ENCODE assay signal across 20 cellular contexts in genomic region chr11:2684581-2684980, GRCh38. TPM values are rescaled to one million over a fixed set of nuclear protein-coding genes. Genes with fewer than 3 reads are reported as not detected.
A peak's percentile ranks its signal among the peaks of the same experiment; 100 is the strongest.
DNase-seq lines count a peak whose midpoint lies in the region; ATAC-seq and TF ChIP-seq lines count a peak whose summit lies in the region.
"Had no signal": no experiment of that assay in that cellular context is flagged by ENCODE, and none has a peak within 500 bp of the region (broad histone marks: within the 10 kb centered on the region; RNA-seq: fewer than 3 reads in every experiment).

No MANE protein-coding gene starts in this region.

- peaks cover 8% of the 10 kb centered on the region for H3K36me3 ChIP-seq in left ventricle myocardium inferior
- H3K36me3 ChIP-seq in naive thymus-derived CD4-positive, alpha-beta T cell (ENCODE audit: control insufficient read depth in 2 of 3, insufficient read depth in 3 of 3, low read length in 3 of 3): peaks cover 0 to 12% (median 0%) of the 10 kb centered on the region in 3 experiments

- peak; percentile 0 for DNase-seq in left cardiac atrium
- DNase-seq in left ventricle myocardium inferior: no peak
- DNase-seq in coronary artery (ENCODE audit: low spot score): peak; percentile 36
- DNase-seq in T-cell: no peak
- DNase-seq in naive thymus-derived CD4-positive, alpha-beta T cell: no peak
- DNase-seq in NK-92 treated with Interleukin-12 subunit alpha and Interleukin-12 subunit beta, amount 100 ng/mL, for 24 hours (lab: John Stamatoyannopoulos, UW): no peak
- DNase-seq: Calu3; CD4-positive, alpha-beta memory T cell; DMS53; EL; GOT3; NCI-H1105; NCI-H1694; NCI-H510A treated with DMSO at 0.1 percent for 48 hours; NCI-H774; RPMI8226 had no signal

- H3K4me3 ChIP-seq in left ventricle myocardium inferior (no peak overlapping the region), coronary artery (no peak overlapping the region)
- H3K4me3 ChIP-seq in naive thymus-derived CD4-positive, alpha-beta T cell (ENCODE audit: low read length): no peak overlapping the region
- H3K4me3 ChIP-seq: A549, K562 had no signal

- no peaks in the 10 kb centered on the region for H3K9me3 ChIP-seq in left ventricle myocardium inferior (replicated peaks)
- H3K9me3 ChIP-seq in naive thymus-derived CD4-positive, alpha-beta T cell (ENCODE audit: control insufficient read depth in 2 of 3, low read length in 3 of 3): no peaks in the 10 kb centered on the region
- H3K9me3 ChIP-seq: A549 had no signal

- peaks cover 58% of the 10 kb centered on the region for H3K4me1 Mint-ChIP-seq in nephron
- peaks cover 0 to 3% (median 2%) of the 10 kb centered on the region in 3 donors for H3K4me1 Mint-ChIP-seq in T-cell
- peaks cover 0 to 9% (median 0%) of the 10 kb centered on the region in 7 donors for H3K4me1 Mint-ChIP-seq in naive thymus-derived CD4-positive, alpha-beta T cell

- no peaks in the 10 kb centered on the region for H3K27me3 ChIP-seq in left ventricle myocardium inferior (ENCODE audit: low read depth)
- H3K27me3 ChIP-seq in naive thymus-derived CD4-positive, alpha-beta T cell (ENCODE audit: control insufficient read depth in 2 of 2, insufficient read depth in 2 of 2, low read length in 2 of 2): no peaks in the 10 kb centered on the region

- H3K27me3 Mint-ChIP-seq in nephron (ENCODE audit: low read depth) (no peaks in the 10 kb centered on the region), T-cell (no peaks in the 10 kb centered on the region)
- no peaks in the 10 kb centered on the region for H3K27me3 Mint-ChIP-seq in naive thymus-derived CD4-positive, alpha-beta T cell
- H3K27me3 Mint-ChIP-seq: CD4-positive, alpha-beta memory T cell had no signal

- H3K27ac Mint-ChIP-seq in nephron (peak overlapping the region in 2 of 3 experiments; percentile 33 to 54), T-cell (no peak overlapping the region)
- H3K27ac Mint-ChIP-seq in naive thymus-derived CD4-positive, alpha-beta T cell: no peak overlapping the region
- H3K27ac Mint-ChIP-seq: CD4-positive, alpha-beta memory T cell had no signal

- no peak for ATAC-seq in left cardiac atrium
- ATAC-seq in T-cell (replicated peaks in 1 of 4): no peak
- no peak for ATAC-seq in HG03457 (IDR thresholded peaks at IDR 0.05; ENCODE audit: unreplicated experiment)
- ATAC-seq in naive thymus-derived CD4-positive, alpha-beta T cell: no peak
- ATAC-seq: A549, K562 had no signal

- intact Hi-C loops in left cardiac atrium (cut with DNase I): no loop called here
- intact Hi-C loops in left ventricle myocardium inferior (cut with micrococcal nuclease): no loop called here
- intact Hi-C loops in naive thymus-derived CD4-positive, alpha-beta T cell (cut with micrococcal nuclease): no loop called here

- POLR2A ChIA-PET in T-cell (lab: Charles Lee): no interaction called here
- POLR2A ChIA-PET in naive thymus-derived CD4-positive, alpha-beta T cell (lab: Charles Lee): no interaction called here

- TF ChIP-seq CTCF in left ventricle myocardium inferior (IDR thresholded peaks at IDR 0.05; ENCODE audit: borderline replicate concordance): no peak
- no peak for TF ChIP-seq CTCF in coronary artery (IDR thresholded peaks at IDR 0.05)
- TF ChIP-seq CTCF in nephron (IDR thresholded peaks at IDR 0.05; ENCODE audit: unreplicated experiment in 3 of 3): no peak

- H3K9me3 Mint-ChIP-seq in nephron: no peaks in the 10 kb centered on the region
- H3K9me3 Mint-ChIP-seq in T-cell: no peaks in the 10 kb centered on the region
- H3K9me3 Mint-ChIP-seq in naive thymus-derived CD4-positive, alpha-beta T cell: no peaks in the 10 kb centered on the region
- H3K9me3 Mint-ChIP-seq: CD4-positive, alpha-beta memory T cell had no signal

- no peaks in the 10 kb centered on the region for H3K36me3 Mint-ChIP-seq in nephron (ENCODE audit: low read depth)
- peaks cover 3% of the 10 kb centered on the region for H3K36me3 Mint-ChIP-seq in T-cell
- peaks cover 0 to 18% (median 5%) of the 10 kb centered on the region in 5 donors for H3K36me3 Mint-ChIP-seq in naive thymus-derived CD4-positive, alpha-beta T cell
- H3K36me3 Mint-ChIP-seq: CD4-positive, alpha-beta memory T cell had no signal

- no peak overlapping the region for H3K27ac ChIP-seq in left ventricle myocardium inferior (replicated peaks)
- no peak overlapping the region for H3K27ac ChIP-seq in coronary artery
- no peak overlapping the region for H3K27ac ChIP-seq in naive thymus-derived CD4-positive, alpha-beta T cell (ENCODE audit: low read depth, low read length)
- H3K27ac ChIP-seq: A549 had no signal

- CTCF ChIA-PET in T-cell (lab: Charles Lee): no interaction called here
- CTCF ChIA-PET in naive thymus-derived CD4-positive, alpha-beta T cell (lab: Charles Lee): no interaction called here

- H3K4me3 Mint-ChIP-seq in nephron (no peak overlapping the region), T-cell (no peak overlapping the region)
- no peak overlapping the region for H3K4me3 Mint-ChIP-seq in naive thymus-derived CD4-positive, alpha-beta T cell
- H3K4me3 Mint-ChIP-seq: CD4-positive, alpha-beta memory T cell had no signal

- peaks cover 30% of the 10 kb centered on the region for H3K4me1 ChIP-seq in left ventricle myocardium inferior
- no peaks in the 10 kb centered on the region for H3K4me1 ChIP-seq in naive thymus-derived CD4-positive, alpha-beta T cell (ENCODE audit: control insufficient read depth in 2 of 2, insufficient read depth in 2 of 2, low read length in 2 of 2)
- H3K4me1 ChIP-seq: A549 had no signal

RNA-seq across cellular contexts. Expression of gene KCNQ1OT1, which starts 15.2 kb away (rescaled TPM):
- under 1 TPM; 0.59 to 0.81 TPM for total RNA-seq in left cardiac atrium
- 0.33 TPM for total RNA-seq in left ventricle myocardium inferior
- total RNA-seq in T-cell: under 1 TPM; 0.30 to 0.42 (median 0.35) TPM
- total RNA-seq in naive thymus-derived CD4-positive, alpha-beta T cell: under 1 TPM; 0.16 to 0.56 (median 0.24) TPM
- under 1 TPM; 0.07 to 0.09 TPM for polyA plus RNA-seq in naive thymus-derived CD4-positive, alpha-beta T cell

Comparison
In these comparisons a context has a peak if more than half of its experiments do, and no peak if none do; other contexts are left out.
1. DNase-seq: peak in left cardiac atrium (single experiment) and coronary artery (single experiment); none in left ventricle myocardium inferior (single experiment), T-cell (0 of 34), naive thymus-derived CD4-positive, alpha-beta T cell (0 of 9) and NK-92 treated with Interleukin-12 subunit alpha and Interleukin-12 subunit beta, amount 100 ng/mL, for 24 hours (single experiment).
2. H3K27ac Mint-ChIP-seq: peak in nephron (2 of 3); none in T-cell (0 of 2) and naive thymus-derived CD4-positive, alpha-beta T cell (0 of 9).